Comparison of ENCODE assay signal across 8 cellular contexts in the genomic region with DNA sequence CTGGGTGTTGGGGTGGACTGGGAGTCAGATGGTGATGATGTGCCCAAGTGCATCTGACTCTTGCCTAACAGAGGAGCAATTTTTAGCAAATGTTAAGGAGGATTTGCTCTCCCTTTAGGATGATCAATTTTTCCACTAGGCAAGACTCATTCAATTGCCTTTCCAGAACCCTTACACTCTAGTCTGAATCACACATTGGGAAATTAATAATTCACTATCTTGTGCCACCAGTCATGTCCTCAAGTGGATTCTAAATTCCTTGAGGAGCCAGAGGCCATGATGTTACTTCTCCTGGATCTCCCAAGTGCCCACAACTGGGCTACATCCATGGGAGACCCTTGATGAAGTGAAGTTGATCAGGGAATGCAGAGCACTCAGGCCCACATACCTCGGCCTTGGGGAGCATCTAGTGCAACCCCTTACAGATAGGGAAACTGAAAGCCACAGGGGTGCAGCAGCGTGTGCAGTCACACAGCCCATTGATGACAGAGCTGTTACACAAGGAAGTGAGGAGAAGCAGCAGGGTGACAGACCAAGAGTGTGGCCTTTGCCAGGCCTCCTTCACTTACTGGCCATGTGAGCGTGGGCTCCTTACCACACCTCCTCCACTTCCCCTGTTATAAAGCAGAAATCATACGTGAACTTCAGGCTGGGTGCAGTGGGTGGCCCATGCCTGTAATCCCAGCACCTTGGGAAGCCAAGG.
DNase-seq lines count a peak whose midpoint lies in the region; ATAC-seq and TF ChIP-seq lines count a peak whose summit lies in the region.

No MANE protein-coding gene starts in this region.

- H3K4me2 ChIP-seq in mammary epithelial cell (ENCODE audit: insufficient read depth, low read depth, low read length): no peak overlapping the region

- H3K79me2 ChIP-seq in mammary epithelial cell (ENCODE audit: insufficient read depth, low read length): no peaks in the 10 kb centered on the region

- peaks cover 7% of the 10 kb centered on the region for H3K27me3 Mint-ChIP-seq in endothelial cell (ENCODE audit: unreplicated experiment)

- ATAC-seq in GM19468 (IDR thresholded peaks at IDR 0.05; ENCODE audit: extremely low read depth, unreplicated experiment) (peak; percentile 98), HG03432 (IDR thresholded peaks at IDR 0.05; ENCODE audit: unreplicated experiment) (peak; percentile 98)

- H3K4me1 Mint-ChIP-seq in endothelial cell (ENCODE audit: unreplicated experiment): peaks cover 2% of the 10 kb centered on the region

- CTCF ChIA-PET in mammary epithelial cell (lab: Charles Lee; ENCODE audit: low non-redundant PET): interaction anchor here (0.6 kb wide), 1 partner anchor 20 kb away, joined by 3 read pairs; no protein-coding TSS in a partner anchor

- H3K9me3 Mint-ChIP-seq in endothelial cell (ENCODE audit: unreplicated experiment): no peaks in the 10 kb centered on the region

- no peak overlapping the region for H3K9ac ChIP-seq in mammary epithelial cell (ENCODE audit: insufficient read depth, low read length)

- H3K4me3 Mint-ChIP-seq in endothelial cell (ENCODE audit: unreplicated experiment): no peak overlapping the region

- no peak for TF ChIP-seq CTCF in GM12864 (IDR thresholded peaks at IDR 0.05; ENCODE audit: low read depth, low read length, missing control alignments)
- TF ChIP-seq CTCF in endothelial cell (IDR thresholded peaks at IDR 0.05; ENCODE audit: unreplicated experiment): no peak
- no peak for TF ChIP-seq CTCF in mammary epithelial cell (conservative IDR thresholded peaks at IDR 0.05 in 1 of 2, IDR thresholded peaks at IDR 0.05 in 1 of 2; ENCODE audit: extremely low read depth in 1 of 2, insufficient read depth in 1 of 2, low read depth in 1 of 2, low read length in 2 of 2)

- H3K27ac ChIP-seq in mammary epithelial cell (ENCODE audit: insufficient read depth, low read depth, low read length): no peak overlapping the region

- 100% methylated on average over 3 of the region's 4 CpGs for WGBS in mammary epithelial cell (ENCODE audit: low coverage, missing lambda C conversion rate)

- H3K4me3 ChIP-seq in GM12864 (ENCODE audit: low read depth, low read length): no peak overlapping the region
- H3K4me3 ChIP-seq in mammary epithelial cell (replicated peaks in 1 of 3; ENCODE audit: insufficient read depth in 1 of 3, low read depth in 2 of 3, low read length in 3 of 3): no peak overlapping the region

- no peaks in the 10 kb centered on the region for H3K27me3 ChIP-seq in mammary epithelial cell (ENCODE audit: insufficient read depth, low read length)

- peak; percentile 61 for DNase-seq in GM12864 (ENCODE audit: low read depth)
- DNase-seq in germinal center (ENCODE audit: low spot score): peak; percentile 6
- no peak for DNase-seq in NCI-H226
- DNase-seq in endothelial cell (ENCODE audit: low spot score): no peak
- DNase-seq in NCI-H2081 (lab: John Stamatoyannopoulos, UW): no peak
- DNase-seq in mammary epithelial cell: no peak

- H3K27ac Mint-ChIP-seq in endothelial cell (ENCODE audit: unreplicated experiment): no peak overlapping the region

- intact Hi-C loops in mammary epithelial cell (cut with micrococcal nuclease): no loop called here

- peaks cover 4% of the 10 kb centered on the region for H3K4me1 ChIP-seq in mammary epithelial cell (ENCODE audit: insufficient read depth, low read length)

- no TSS peak for BruUV-seq in mammary epithelial cell (replicated peaks; lab: Mats Ljungman, UMichigan)

- no peaks in the 10 kb centered on the region for H3K9me3 ChIP-seq in mammary epithelial cell (replicated peaks; ENCODE audit: insufficient read depth, low read length)

- H2AFZ ChIP-seq in mammary epithelial cell (ENCODE audit: low read depth, low read length): no peak overlapping the region

- no peaks in the 10 kb centered on the region for H3K36me3 Mint-ChIP-seq in endothelial cell (ENCODE audit: low read depth, unreplicated experiment)

- no peaks in the 10 kb centered on the region for H4K20me1 ChIP-seq in mammary epithelial cell (ENCODE audit: insufficient read depth, low read length)

- in situ Hi-C loops in mammary epithelial cell (cut with MboI; ENCODE audit: low sequenced_read_pairs in 2 of 2): loop anchor here in 1 of 2 donors (10.0 kb wide), 1 partner anchor 75 kb away; no protein-coding TSS in a partner anchor

- no peaks in the 10 kb centered on the region for H3K36me3 ChIP-seq in mammary epithelial cell (ENCODE audit: insufficient read depth, low read length)

- dilution Hi-C loops in mammary epithelial cell (cut with HindIII; ENCODE audit: low sequenced_read_pairs): no loop called here

Comparison
In these comparisons a context has a peak if more than half of its experiments do, and no peak if none do; other contexts are left out.
1. DNase-seq: peak in GM12864 (single experiment) and germinal center (single experiment); none in NCI-H226 (single experiment), endothelial cell (single experiment), NCI-H2081 (0 of 2) and mammary epithelial cell (single experiment).